Comparison of ENCODE assay signal across 8 cellular contexts in genomic region chr4:77157859-77158486, GRCh38. TPM values are rescaled to one million over a fixed set of nuclear protein-coding genes. Genes with fewer than 3 reads are reported as not detected.
DNase-seq lines count a peak whose midpoint lies in the region; ATAC-seq and TF ChIP-seq lines count a peak whose summit lies in the region.

No MANE protein-coding gene starts in this region.

- H3K9ac ChIP-seq in liver (ENCODE audit: low read depth in 1 of 2, low read length in 2 of 2) = peak overlapping the region in 1 of 2 donors; percentile 33

- ATAC-seq in HG03442 (IDR thresholded peaks at IDR 0.05; ENCODE audit: unreplicated experiment) = peak; percentile 58

- peaks cover 0 to 10% (median 7%) of the 10 kb centered on the region in 4 donors for H3K36me3 ChIP-seq in liver (ENCODE audit: control insufficient read depth in 4 of 4, insufficient read depth in 3 of 4, low read depth in 1 of 4, low read length in 3 of 4)

- H3K27me3 Mint-ChIP-seq in activated CD4-positive, alpha-beta T cell treated with anti-CD3 and anti-CD28 coated beads, Interleukin-2, amount 10 ng/mL, durations not matched to agents 7 days and 5 days = no peaks in the 10 kb centered on the region

- TF ChIP-seq RAD21 in liver (IDR thresholded peaks at IDR 0.05) = peak in 1 of 2 donors; percentile 29

- no peaks in the 10 kb centered on the region for H3K27me3 ChIP-seq in liver (ENCODE audit: control insufficient read depth in 4 of 4, insufficient read depth in 4 of 4, low read length in 3 of 4)

- no peaks in the 10 kb centered on the region for H3K9me3 Mint-ChIP-seq in activated CD4-positive, alpha-beta T cell treated with anti-CD3 and anti-CD28 coated beads, Interleukin-2, amount 10 ng/mL, durations not matched to agents 7 days and 5 days

- 1% methylated on average over 53 of the region's 53 CpGs for WGBS in liver

- H3K27ac ChIP-seq in liver (ENCODE audit: low read depth in 1 of 2, low read length in 2 of 2) = peak overlapping the region; percentile 76 to 96

- H3K4me3 ChIP-seq in liver (ENCODE audit: low read depth in 1 of 3, low read length in 3 of 3) = peak overlapping the region; percentile 74 to 96 (median 83)

- peak; percentile 19 for TF ChIP-seq CTCF in liver (IDR thresholded peaks at IDR 0.05; ENCODE audit: low read depth, low read length, missing input control)

- DNase-seq in AML-193 (lab: John Stamatoyannopoulos, UW) (peak; percentile 85 to 89), GM19240 (ENCODE audit: insufficient read length, low spot score) (peak; percentile 37), NCI-H526 treated with DMSO at 0.1 percent for 48 hours (lab: John Stamatoyannopoulos, UW) (peak; percentile 56), dermis blood vessel endothelial cell (peak; percentile 91)
- DNase-seq in activated CD4-positive, alpha-beta T cell treated with anti-CD3 and anti-CD28 coated beads, Interleukin-2, amount 10 ng/mL, durations not matched to agents 7 days and 5 days = peak; percentile 77
- peak; percentile 49 to 59 for DNase-seq in stimulated activated CD4-positive, alpha-beta T cell treated with anti-CD3 and anti-CD28 coated beads, Interleukin-2, amount 100 ng/mL, for 48 hours

- peaks cover 0 to 25% (median 8%) of the 10 kb centered on the region in 4 donors for H3K4me1 ChIP-seq in liver (ENCODE audit: control insufficient read depth in 4 of 4, insufficient read depth in 4 of 4, low read length in 3 of 4)

- CTCF ChIA-PET in activated CD4-positive, alpha-beta T cell treated with anti-CD3 and anti-CD28 coated beads, Interleukin-2, amount 10 ng/mL, durations not matched to agents 7 days and 5 days (lab: Charles Lee) = interaction anchor here (2.1 kb wide), 1 partner anchor 62 kb away, joined by 5 read pairs; no protein-coding TSS in a partner anchor

- H3K36me3 Mint-ChIP-seq in activated CD4-positive, alpha-beta T cell treated with anti-CD3 and anti-CD28 coated beads, Interleukin-2, amount 10 ng/mL, durations not matched to agents 7 days and 5 days (ENCODE audit: low read depth) = peaks cover 31% of the 10 kb centered on the region

- POLR2A ChIA-PET in activated CD4-positive, alpha-beta T cell treated with anti-CD3 and anti-CD28 coated beads, Interleukin-2, amount 10 ng/mL, durations not matched to agents 7 days and 5 days (lab: Charles Lee) = no interaction called here

- H3K4me1 Mint-ChIP-seq in activated CD4-positive, alpha-beta T cell treated with anti-CD3 and anti-CD28 coated beads, Interleukin-2, amount 10 ng/mL, durations not matched to agents 7 days and 5 days = peaks cover 45% of the 10 kb centered on the region

- H3K9me3 ChIP-seq in liver (ENCODE audit: control insufficient read depth in 4 of 4, low read length in 3 of 4) = no peaks in the 10 kb centered on the region

- H3K4me3 Mint-ChIP-seq in activated CD4-positive, alpha-beta T cell treated with anti-CD3 and anti-CD28 coated beads, Interleukin-2, amount 10 ng/mL, durations not matched to agents 7 days and 5 days = peak overlapping the region; percentile 88

- H3K27ac Mint-ChIP-seq in activated CD4-positive, alpha-beta T cell treated with anti-CD3 and anti-CD28 coated beads, Interleukin-2, amount 10 ng/mL, durations not matched to agents 7 days and 5 days = peak overlapping the region; percentile 87

TF ChIP-seq in liver, 16 proteins besides CTCF, POLR2A, EP300 and RAD21:
- TF ChIP-seq FOXA2 (IDR thresholded peaks at IDR 0.05) (no peak), JUND (IDR thresholded peaks at IDR 0.05) (no peak), YY1 (IDR thresholded peaks at IDR 0.05) (peak; percentile 62), EGR1 (IDR thresholded peaks at IDR 0.05; ENCODE audit: low read depth in 2 of 2) (no peak), HNF4A (conservative IDR thresholded peaks at IDR 0.05) (no peak), MAX (IDR thresholded peaks at IDR 0.05) (no peak), GABPA (IDR thresholded peaks at IDR 0.05 in 1 of 2, conservative IDR thresholded peaks at IDR 0.05 in 1 of 2) (peak in 1 of 2 donors; percentile 61), RXRA (IDR thresholded peaks at IDR 0.05) (no peak), TAF1 (conservative IDR thresholded peaks at IDR 0.05) (no peak), FOXA1 (IDR thresholded peaks at IDR 0.05) (no peak), REST (IDR thresholded peaks at IDR 0.05) (no peak), SP1 (IDR thresholded peaks at IDR 0.05) (peak; percentile 30), NR2F2 (IDR thresholded peaks at IDR 0.05) (no peak), HNF4G (IDR thresholded peaks at IDR 0.05) (no peak), ZBTB33 (IDR thresholded peaks at IDR 0.05) (peak; percentile 84), ATF3 (IDR thresholded peaks at IDR 0.05) (no peak)

RNA-seq across cellular contexts. Expression of gene CCNG2, which starts 1.0 kb away (rescaled TPM):
- total RNA-seq in activated CD4-positive, alpha-beta T cell treated with anti-CD3 and anti-CD28 coated beads, Interleukin-2, amount 10 ng/mL, durations not matched to agents 7 days and 5 days = 10 to 100 TPM; 28.1 to 31.5 TPM
- total RNA-seq in dermis blood vessel endothelial cell (30.6 and 39.7 TPM in 2 replicates), liver (10 to 100 TPM in 1 of 2 donors, 1 to 10 TPM in 1; 4.5 to 10.8 TPM)
- 1 to 10 TPM; 1.2 to 3.6 TPM for polyA plus RNA-seq in liver

Comparison
In these comparisons a context has a peak if more than half of its experiments do, and no peak if none do; other contexts are left out.
1. Peak in every context shown above with its lines: DNase-seq, ATAC-seq, H3K4me3 ChIP-seq and H3K27ac ChIP-seq.
2. DNase-seq: peak in every context shown above with its lines; median percentile 91 in dermis blood vessel endothelial cell; 87 in AML-193; 77 in activated CD4-positive, alpha-beta T cell treated with anti-CD3 and anti-CD28 coated beads, Interleukin-2, amount 10 ng/mL, durations not matched to agents 7 days and 5 days; 56 in NCI-H526 treated with DMSO at 0.1 percent for 48 hours; 54 in stimulated activated CD4-positive, alpha-beta T cell treated with anti-CD3 and anti-CD28 coated beads, Interleukin-2, amount 100 ng/mL, for 48 hours; 37 in GM19240.